In the genomic region with DNA sequence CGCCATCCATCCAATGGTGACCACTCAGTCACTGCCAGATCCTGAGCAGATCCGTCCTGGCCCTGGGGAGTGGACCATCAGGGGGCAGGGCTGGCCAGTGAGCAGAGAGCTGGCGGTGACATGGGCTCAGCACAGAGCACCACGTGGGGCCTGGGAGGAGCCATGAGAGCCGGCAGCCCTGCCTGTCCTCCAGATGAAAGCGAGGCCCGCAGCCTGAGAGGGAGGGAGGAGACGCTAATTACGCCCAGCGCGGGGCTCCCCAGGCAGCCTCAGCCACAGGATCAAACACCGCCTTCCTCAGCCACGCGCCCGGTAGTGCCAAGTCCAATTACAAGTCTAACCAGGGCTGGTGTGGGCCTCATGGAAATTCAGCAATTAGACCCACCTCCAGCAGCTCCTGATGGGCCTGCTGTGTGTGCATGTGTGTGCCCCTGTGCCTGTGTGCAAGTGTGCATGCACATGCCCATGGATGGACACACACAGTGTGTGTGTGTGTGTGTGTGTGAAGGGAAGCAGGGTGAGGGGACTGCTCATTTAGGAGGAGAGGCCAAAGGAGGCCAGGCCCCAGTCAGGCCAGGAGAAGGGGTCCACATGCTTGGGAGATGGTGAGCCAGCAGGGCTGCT, we compare ENCODE assay signal across 8 cellular contexts.
DNase-seq lines count a peak whose midpoint lies in the region; ATAC-seq and TF ChIP-seq lines count a peak whose summit lies in the region.

No MANE protein-coding gene starts in this region.

- no peaks in the 10 kb centered on the region for H3K36me3 Mint-ChIP-seq in type B pancreatic cell

- H3K9me3 Mint-ChIP-seq in type B pancreatic cell = no peaks in the 10 kb centered on the region

- intact Hi-C loops in Right ventricle myocardium inferior (cut with DNase I) = no loop called here

- in situ Hi-C loops in SK-MEL-5 (cut with HindIII; ENCODE audit: low pct_unique_long_range_greater_than_20kb, low sequenced_read_pairs) = no loop called here

- TF ChIP-seq CTCF in right atrium auricular region (IDR thresholded peaks at IDR 0.05) = no peak
- TF ChIP-seq CTCF in type B pancreatic cell (conservative IDR thresholded peaks at IDR 0.05) = no peak

- no peak overlapping the region for H3K27ac ChIP-seq in right atrium auricular region

- no peaks in the 10 kb centered on the region for H3K4me1 ChIP-seq in right atrium auricular region

- no peaks in the 10 kb centered on the region for H3K36me3 ChIP-seq in right atrium auricular region

- no peaks in the 10 kb centered on the region for H3K27me3 ChIP-seq in right atrium auricular region

- H3K4me1 Mint-ChIP-seq in type B pancreatic cell (ENCODE audit: unreplicated experiment) = peaks cover 5% of the 10 kb centered on the region

- H3K4me3 Mint-ChIP-seq in type B pancreatic cell = peak overlapping the region; percentile 51

- ATAC-seq in Right ventricle myocardium inferior (peak; percentile 42), GM18870 (IDR thresholded peaks at IDR 0.05; ENCODE audit: unreplicated experiment) (no peak), GM21576 (IDR thresholded peaks at IDR 0.05; ENCODE audit: unreplicated experiment) (no peak)

- H3K27ac Mint-ChIP-seq in type B pancreatic cell = no peak overlapping the region

- DNase-seq in Right ventricle myocardium inferior (ENCODE audit: missing footprints) (no peak), right atrium auricular region (ENCODE audit: low spot score) (no peak), SK-MEL-5 (ENCODE audit: low read depth, low spot score) (peak; percentile 19), islet precursor cell (peak; percentile 70), type B pancreatic cell (ENCODE audit: extremely low spot score, unreplicated experiment) (no peak), HCEC 1CT (no peak)

- no peak overlapping the region for H3K4me3 ChIP-seq in right atrium auricular region

- peaks cover 3% of the 10 kb centered on the region for H3K27me3 Mint-ChIP-seq in type B pancreatic cell

- no peaks in the 10 kb centered on the region for H3K9me3 ChIP-seq in right atrium auricular region

Comparison
In these comparisons a context has a peak if more than half of its experiments do, and no peak if none do; other contexts are left out.
1. DNase-seq: peak in SK-MEL-5 (single experiment) and islet precursor cell (single experiment); none in Right ventricle myocardium inferior (single experiment), right atrium auricular region (single experiment), type B pancreatic cell (single experiment) and HCEC 1CT (single experiment).